ENCODE assay signal across 1 cellular context in the genomic region with DNA sequence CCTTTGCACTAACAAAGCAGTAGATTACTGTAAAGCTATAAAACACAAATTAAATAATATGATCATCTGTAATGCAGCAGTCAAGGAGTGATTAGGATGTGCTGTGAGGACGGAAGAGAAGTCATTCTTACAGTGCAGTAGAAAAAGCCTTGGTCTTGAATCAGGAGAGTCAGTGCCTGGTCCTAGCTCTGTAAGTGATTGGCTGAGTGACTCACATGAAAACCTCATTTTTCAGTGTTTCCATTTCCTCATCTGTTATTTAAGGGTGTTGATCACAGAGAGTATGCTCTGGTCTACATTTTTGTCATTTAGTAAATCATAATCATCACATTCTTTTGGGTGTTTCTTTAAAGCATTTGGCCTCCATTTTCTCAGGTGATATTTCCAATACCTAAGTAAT.
TF ChIP-seq lines count a peak whose summit lies in the region.

No MANE protein-coding gene starts in this region.

TF ChIP-seq in IMR-90, 13 proteins besides CTCF, POLR2A, EP300 and RAD21:
- no peak for TF ChIP-seq BHLHE40 (IDR thresholded peaks at IDR 0.05; ENCODE audit: low read depth, low read length)
- no peak for TF ChIP-seq NFE2L2 (IDR thresholded peaks at IDR 0.05; ENCODE audit: low read depth, low read length)
- TF ChIP-seq FOS (IDR thresholded peaks at IDR 0.05; ENCODE audit: low read depth, low read length) = no peak
